In genomic region chr7:73308665-73309214, GRCh38 we compare ENCODE assay signal across 8 cellular contexts. TPM values are rescaled to one million over a fixed set of nuclear protein-coding genes. Genes with fewer than 3 reads are reported as not detected.
DNase-seq lines count a peak whose midpoint lies in the region; ATAC-seq and TF ChIP-seq lines count a peak whose summit lies in the region.

Gene NSUN5 (minus strand): TSS chr7:73308826. CDS start chr7:73308790, 36 bp downstream.

- 12 to 18% (median 14%) methylated on average over 37 to 40 of the region's 40 CpGs for WGBS in ovary, 3 donors
- WGBS in thymus, result 13% methylated on average over 40 of the region's 40 CpGs

- H3K4me3 Mint-ChIP-seq in activated naive CD4-positive, alpha-beta T cell treated with anti-CD3 and anti-CD28 coated beads, Interleukin-2, amount 10 ng/mL, durations not matched to agents 7 days and 5 days, result peak within 1 kb of the TSS; percentile 100

- intact Hi-C loops in Right ventricle myocardium inferior (cut with DNase I) (no loop called here), ovary (cut with DNase I) (no loop called here)

- no peak for TF ChIP-seq CTCF in ovary (IDR thresholded peaks at IDR 0.05)

- no peak for TF ChIP-seq POLR2A in ovary (IDR thresholded peaks at IDR 0.05)

- H3K27ac ChIP-seq in SK-N-MC, result no peak within 1 kb of the TSS
- H3K27ac ChIP-seq in ovary, result peak within 1 kb of the TSS in 1 of 2 donors; percentile 40
- H3K27ac ChIP-seq in thymus (ENCODE audit: low read depth), result peak within 1 kb of the TSS; percentile 80

- H3K9ac ChIP-seq in SK-N-MC (ENCODE audit: insufficient read length), result peak within 1 kb of the TSS; percentile 28

- DNase-seq in ELR (ENCODE audit: low read depth), result peak; percentile 69
- peak; percentile 94 for DNase-seq in H7
- peak; percentile 82 for DNase-seq in MG63
- DNase-seq in SK-N-MC (ENCODE audit: low read depth, low spot score), result no peak
- DNase-seq in activated naive CD4-positive, alpha-beta T cell treated with anti-CD3 and anti-CD28 coated beads, Interleukin-2, amount 10 ng/mL, durations not matched to agents 7 days and 5 days, result peak; percentile 95
- DNase-seq in Right ventricle myocardium inferior (ENCODE audit: missing footprints), result peak; percentile 96
- peak; percentile 77 to 93 (median 83) for DNase-seq in ovary

- H3K36me3 Mint-ChIP-seq in activated naive CD4-positive, alpha-beta T cell treated with anti-CD3 and anti-CD28 coated beads, Interleukin-2, amount 10 ng/mL, durations not matched to agents 7 days and 5 days, result peaks cover 32% of the 10 kb centered on the region

- no peaks in the 10 kb centered on the region for H3K27me3 Mint-ChIP-seq in activated naive CD4-positive, alpha-beta T cell treated with anti-CD3 and anti-CD28 coated beads, Interleukin-2, amount 10 ng/mL, durations not matched to agents 7 days and 5 days

- peaks cover 33% of the 10 kb centered on the region for H3K4me1 Mint-ChIP-seq in activated naive CD4-positive, alpha-beta T cell treated with anti-CD3 and anti-CD28 coated beads, Interleukin-2, amount 10 ng/mL, durations not matched to agents 7 days and 5 days

- CTCF ChIA-PET in activated naive CD4-positive, alpha-beta T cell treated with anti-CD3 and anti-CD28 coated beads, Interleukin-2, amount 10 ng/mL, durations not matched to agents 7 days and 5 days (lab: Charles Lee), result no interaction called here

- peaks cover 2% of the 10 kb centered on the region for H3K9me3 Mint-ChIP-seq in activated naive CD4-positive, alpha-beta T cell treated with anti-CD3 and anti-CD28 coated beads, Interleukin-2, amount 10 ng/mL, durations not matched to agents 7 days and 5 days

- peaks cover 5% of the 10 kb centered on the region for H3K4me1 ChIP-seq in ovary (ENCODE audit: insufficient read depth)
- peaks cover 7% of the 10 kb centered on the region for H3K4me1 ChIP-seq in thymus (ENCODE audit: control insufficient read depth, insufficient read depth, low read length)

- H3K4me3 ChIP-seq in H7 (ENCODE audit: insufficient read depth, low read depth, low read length) (peak within 1 kb of the TSS; percentile 74), MG63 (peak within 1 kb of the TSS; percentile 61), SK-N-MC (peak within 1 kb of the TSS; percentile 75), ovary (peak within 1 kb of the TSS; percentile 59), thymus (ENCODE audit: low read length) (peak within 1 kb of the TSS; percentile 92)

- ATAC-seq in Right ventricle myocardium inferior, result peak; percentile 87

- TF ChIP-seq EP300 in ovary (IDR thresholded peaks at IDR 0.05), result no peak

- H3K9me3 ChIP-seq in MG63 (no peaks in the 10 kb centered on the region), SK-N-MC (ENCODE audit: low read depth, low read length) (no peaks in the 10 kb centered on the region), ovary (no peaks in the 10 kb centered on the region), thymus (ENCODE audit: control insufficient read depth) (no peaks in the 10 kb centered on the region)

- H3K27me3 ChIP-seq in H7 (ENCODE audit: control insufficient read depth, insufficient read depth, low read length) (no peaks in the 10 kb centered on the region), MG63 (no peaks in the 10 kb centered on the region), ovary (no peaks in the 10 kb centered on the region), thymus (ENCODE audit: control insufficient read depth, insufficient read depth) (no peaks in the 10 kb centered on the region)

- H3K27ac Mint-ChIP-seq in activated naive CD4-positive, alpha-beta T cell treated with anti-CD3 and anti-CD28 coated beads, Interleukin-2, amount 10 ng/mL, durations not matched to agents 7 days and 5 days, result peak within 1 kb of the TSS; percentile 93

- peaks cover 8% of the 10 kb centered on the region for H3K36me3 ChIP-seq in H7 (replicated peaks; ENCODE audit: control insufficient read depth, insufficient read depth, low read length)
- H3K36me3 ChIP-seq in MG63, result no peaks in the 10 kb centered on the region
- no peaks in the 10 kb centered on the region; the same call in 1 of the 2 replicates for H3K36me3 ChIP-seq in SK-N-MC (ENCODE audit: insufficient read depth, low read length)
- H3K36me3 ChIP-seq in ovary, result no peaks in the 10 kb centered on the region
- peaks cover 30% of the 10 kb centered on the region for H3K36me3 ChIP-seq in thymus (ENCODE audit: control insufficient read depth, insufficient read depth)

RNA-seq across cellular contexts. Expression of gene NSUN5, which starts in this region (rescaled TPM):
- 69.1 and 90.9 TPM in 2 replicates for total RNA-seq in H7 (2014; rRNA removed; shearing (Covaris generic))
- 29.4 and 44.7 TPM in 2 replicates for total RNA-seq in MG63 (2014; rRNA removed; shearing (Covaris generic); ENCODE audit: low replicate concordance)
- total RNA-seq in Right ventricle myocardium inferior, result 16.6 TPM
- total RNA-seq in ovary, result 10 to 100 TPM; 14.7 to 24.3 (median 17.9) TPM
- polyA plus RNA-seq in ovary, result 10 to 100 TPM in 1 of 2 donors, 1 to 10 TPM in 1; 3.7 to 19.9 TPM
- polyA plus RNA-seq in thymus, result 42.1 TPM
